In the genomic region with DNA sequence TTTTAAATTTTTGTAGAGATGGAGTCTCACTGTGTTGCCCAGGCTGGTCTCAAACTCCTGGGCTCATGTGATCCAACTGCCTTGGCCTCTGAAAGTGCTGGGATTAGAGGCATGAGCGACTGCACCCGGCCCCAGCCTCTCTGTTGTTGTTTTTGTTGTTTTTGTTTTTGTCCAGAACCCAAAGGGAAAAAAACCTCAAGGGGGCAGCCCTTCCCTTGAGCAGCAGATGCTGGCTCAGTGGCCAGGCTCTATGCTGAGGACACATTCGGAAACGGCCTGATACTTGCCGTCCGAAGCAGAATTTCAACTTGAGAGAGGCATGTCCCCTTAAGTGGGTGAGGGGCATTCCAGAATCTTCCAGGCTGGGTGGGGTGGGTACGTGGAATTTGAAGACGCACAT, we compare ENCODE assay signal across 15 cellular contexts. TPM values are rescaled to one million over a fixed set of nuclear protein-coding genes. Genes with fewer than 3 reads are reported as not detected.
DNase-seq lines count a peak whose midpoint lies in the region; ATAC-seq, FAIRE-seq and TF ChIP-seq lines count a peak whose summit lies in the region.
"Had no signal": no experiment of that assay in that cellular context is flagged by ENCODE, and none has a peak within 500 bp of the region (broad histone marks: within the 10 kb centered on the region; RNA-seq: fewer than 3 reads in every experiment).

No MANE protein-coding gene starts in this region.

- no peaks in the 10 kb centered on the region for H3K27me3 ChIP-seq in BE2C
- H3K27me3 ChIP-seq in bronchial epithelial cell (ENCODE audit: control insufficient read depth, insufficient read depth, low read length) = no peaks in the 10 kb centered on the region
- no peaks in the 10 kb centered on the region for H3K27me3 ChIP-seq in right lobe of liver
- no peaks in the 10 kb centered on the region for H3K27me3 ChIP-seq in osteoblast (ENCODE audit: insufficient read depth, low read length)

- peak; percentile 35 for TF ChIP-seq CTCF in BE2C (IDR thresholded peaks at IDR 0.05; ENCODE audit: low read depth, low read length)
- peak; percentile 3 for TF ChIP-seq CTCF in bronchial epithelial cell (IDR thresholded peaks at IDR 0.05; ENCODE audit: insufficient read depth, low read length, severe bottlenecking)
- TF ChIP-seq CTCF in right lobe of liver (IDR thresholded peaks at IDR 0.05) = no peak
- TF ChIP-seq CTCF in osteoblast (IDR thresholded peaks at IDR 0.05; ENCODE audit: extremely low read depth, low read depth, low read length) = no peak

- H3K4me3 ChIP-seq in BE2C (ENCODE audit: low read depth, low read length) = no peak overlapping the region
- H3K4me3 ChIP-seq in bronchial epithelial cell (ENCODE audit: low read depth, low read length) = no peak overlapping the region
- no peak overlapping the region for H3K4me3 ChIP-seq in right lobe of liver
- H3K4me3 ChIP-seq in osteoblast (ENCODE audit: insufficient read depth, low read length) = no peak overlapping the region

- H3K36me3 Mint-ChIP-seq in activated T-cell treated with anti-CD3 and anti-CD28 coated beads, Interleukin-2, amount 50 U/mL, for 72 hours (ENCODE audit: insufficient read depth in 2 of 2) = peaks cover 0 to 5% of the 10 kb centered on the region in 2 donors

- no peaks in the 10 kb centered on the region for H3K9me3 Mint-ChIP-seq in activated T-cell treated with anti-CD3 and anti-CD28 coated beads, Interleukin-2, amount 50 U/mL, for 72 hours
- H3K9me3 Mint-ChIP-seq: IgD-negative memory B cell had no signal

- TF ChIP-seq POLR2A in right lobe of liver (IDR thresholded peaks at IDR 0.05) = no peak

- no peak overlapping the region for H3K4me2 ChIP-seq in osteoblast (ENCODE audit: insufficient read depth, low read length)

- H3K79me2 ChIP-seq in osteoblast (ENCODE audit: insufficient read depth, low read length) = no peaks in the 10 kb centered on the region

- no peaks in the 10 kb centered on the region for H3K4me1 ChIP-seq in BE2C
- peaks cover 0 to 69% (median 34%) of the 10 kb centered on the region in 4 donors for H3K4me1 ChIP-seq in right lobe of liver
- no peaks in the 10 kb centered on the region for H3K4me1 ChIP-seq in osteoblast (ENCODE audit: insufficient read depth, low read length)

- DNase-seq in BE2C = no peak
- no peak for DNase-seq in bronchial epithelial cell (ENCODE audit: low read depth)
- no peak for DNase-seq in right lobe of liver
- peak; percentile 49 for DNase-seq in osteoblast (ENCODE audit: insufficient read length, low spot score, missing footprints)
- DNase-seq in activated T-cell treated with anti-CD3 and anti-CD28 coated beads, Interleukin-2, amount 50 U/mL, for 72 hours = no peak
- DNase-seq in RCC 7860 (ENCODE audit: low spot score) = no peak
- DNase-seq: AML-193, GOT3, MV-4-11, NCI-H1105 treated with DMSO at 0.1 percent for 48 hours, NCI-H226, NCI-H510A treated with DMSO at 0.1 percent for 48 hours, NCI-H748 treated with DMSO at 0.1 percent for 48 hours had no signal

- no peaks in the 10 kb centered on the region for H3K27me3 Mint-ChIP-seq in activated T-cell treated with anti-CD3 and anti-CD28 coated beads, Interleukin-2, amount 50 U/mL, for 72 hours (ENCODE audit: low read depth)
- H3K27me3 Mint-ChIP-seq: IgD-negative memory B cell had no signal

- H3K36me3 ChIP-seq in BE2C (peaks cover 56% of the 10 kb centered on the region), bronchial epithelial cell (ENCODE audit: control insufficient read depth, insufficient read depth, low read length) (peaks cover 11% of the 10 kb centered on the region), right lobe of liver (peaks cover 0 to 44% (median 7%) of the 10 kb centered on the region in 4 donors), osteoblast (ENCODE audit: insufficient read depth, low read length) (peaks cover 38% of the 10 kb centered on the region)

- peak overlapping the region in 2 of 3 donors; percentile 76 to 96 for H3K27ac ChIP-seq in right lobe of liver
- no peak overlapping the region for H3K27ac ChIP-seq in osteoblast (ENCODE audit: low read depth, low read length)

- H3K9me3 ChIP-seq in BE2C (no peaks in the 10 kb centered on the region), right lobe of liver (no peaks in the 10 kb centered on the region), osteoblast (ENCODE audit: low read depth, low read length) (no peaks in the 10 kb centered on the region)

- WGBS in right lobe of liver (ENCODE audit: insufficient coverage, low coverage, low lambda C conversion rate, missing lambda C conversion rate) = 54% methylated on average over 8 of the region's 8 CpGs

- FAIRE-seq in bronchial epithelial cell (lab: Jason Lieb, UNC) = no peak
- no peak for FAIRE-seq in RCC 7860 (lab: Jason Lieb, UNC)

- no peaks in the 10 kb centered on the region for H4K20me1 ChIP-seq in osteoblast (ENCODE audit: insufficient read depth, low read length)

- ATAC-seq in right lobe of liver (no peak), HG02884 (IDR thresholded peaks at IDR 0.05; ENCODE audit: unreplicated experiment) (no peak)
- no peak for ATAC-seq in activated T-cell treated with anti-CD3 and anti-CD28 coated beads, Interleukin-2, amount 50 U/mL, for 72 hours (replicated peaks in 1 of 2)

- no peak overlapping the region for H2AFZ ChIP-seq in osteoblast (ENCODE audit: low read length)

- H3K27ac Mint-ChIP-seq in activated T-cell treated with anti-CD3 and anti-CD28 coated beads, Interleukin-2, amount 50 U/mL, for 72 hours = no peak overlapping the region

- no peak overlapping the region for H3K4me3 Mint-ChIP-seq in activated T-cell treated with anti-CD3 and anti-CD28 coated beads, Interleukin-2, amount 50 U/mL, for 72 hours

- intact Hi-C loops in right lobe of liver (cut with DNase I) = no loop called here

- no peaks in the 10 kb centered on the region for H3K4me1 Mint-ChIP-seq in activated T-cell treated with anti-CD3 and anti-CD28 coated beads, Interleukin-2, amount 50 U/mL, for 72 hours (ENCODE audit: low read depth)

RNA-seq across cellular contexts. Expression of a gene that starts 6.7 kb away (rescaled TPM):
- 38.3 TPM for polyA plus RNA-seq in BE2C (2012; ENCODE audit: insufficient read depth, insufficient read length, low read depth)
- total RNA-seq in bronchial epithelial cell (14.3 and 16.1 TPM in 2 replicates), right lobe of liver (10 to 100 TPM; 14.2 to 60.0 (median 37.6) TPM), osteoblast (31.1 and 31.2 TPM in 2 replicates)
- total RNA-seq in activated T-cell treated with anti-CD3 and anti-CD28 coated beads, Interleukin-2, amount 50 U/mL, for 72 hours = 10 to 100 TPM; 11.5 to 16.0 TPM

RNA-seq across cellular contexts. Expression of a gene that starts 7.0 kb away (rescaled TPM):
- 29.5 TPM for polyA plus RNA-seq in BE2C (2012; ENCODE audit: insufficient read depth, insufficient read length, low read depth)
- total RNA-seq in bronchial epithelial cell = 33.5 and 36.9 TPM in 2 replicates
- 10 to 100 TPM; 42.6 to 99.8 (median 65.2) TPM for total RNA-seq in right lobe of liver
- 34.4 and 35.7 TPM in 2 replicates for total RNA-seq in osteoblast
- total RNA-seq in activated T-cell treated with anti-CD3 and anti-CD28 coated beads, Interleukin-2, amount 50 U/mL, for 72 hours = 10 to 100 TPM; 13.9 to 25.5 TPM

Comparison
In these comparisons a context has a peak if more than half of its experiments do, and no peak if none do; other contexts are left out.
1. CTCF ChIP-seq: peak in BE2C (single experiment) and bronchial epithelial cell (single experiment); none in right lobe of liver (0 of 4) and osteoblast (single experiment).